1 cellular context compared by ENCODE assay signal in genomic region chr20:63653974-63654680, GRCh38.
TF ChIP-seq lines count a peak whose summit lies in the region.

No MANE protein-coding gene starts in this region.

TF ChIP-seq in HepG2, 621 proteins besides CTCF, POLR2A, EP300 and RAD21 (continued from another document):
- TF ChIP-seq ZNF646 (CRISPR knock-in tag; IDR thresholded peaks at IDR 0.05), result no peak
